In the genomic region with DNA sequence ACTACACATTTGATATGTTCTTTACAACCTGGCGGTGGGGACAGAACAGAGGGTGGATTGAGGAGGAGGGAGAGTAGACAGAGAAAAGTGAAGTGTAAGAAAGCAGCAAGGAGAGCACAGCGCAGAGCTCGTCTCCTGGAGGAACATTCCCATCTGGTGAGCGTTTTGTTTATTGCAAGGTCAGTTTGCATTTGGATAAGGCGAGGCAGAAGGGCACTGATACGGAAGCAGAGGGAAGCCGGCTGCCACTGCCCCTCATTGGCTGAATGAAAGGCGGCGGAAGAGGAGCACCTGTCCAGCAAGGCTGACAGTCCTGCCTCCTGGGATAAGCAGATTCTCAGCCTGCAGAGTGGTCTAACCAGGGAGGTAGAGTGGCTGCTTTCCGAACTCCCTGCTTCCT, we compare ENCODE assay signal across 12 cellular contexts.
DNase-seq lines count a peak whose midpoint lies in the region; ATAC-seq lines count a peak whose summit lies in the region.
"Had no signal": no experiment of that assay in that cellular context is flagged by ENCODE, and none has a peak within 500 bp of the region (broad histone marks: within the 10 kb centered on the region; RNA-seq: fewer than 3 reads in every experiment).

No MANE protein-coding gene starts in this region.

- H3K27ac ChIP-seq in CD4-positive, alpha-beta memory T cell (ENCODE audit: low read depth, low read length): no peak overlapping the region
- H3K27ac ChIP-seq: gastrocnemius medialis had no signal

- CTCF ChIA-PET in CD4-positive, alpha-beta memory T cell (lab: Charles Lee; ENCODE audit: partially characterized antibody): no interaction called here

- peak overlapping the region; percentile 35 for H3K27ac Mint-ChIP-seq in central memory CD8-positive, alpha-beta T cell (ENCODE audit: low read depth)
- H3K27ac Mint-ChIP-seq in CD4-positive, alpha-beta memory T cell: no peak overlapping the region

- H3K27me3 ChIP-seq in CD4-positive, alpha-beta memory T cell (ENCODE audit: insufficient read depth, low read length): no peaks in the 10 kb centered on the region
- H3K27me3 ChIP-seq: gastrocnemius medialis had no signal

- ATAC-seq in central memory CD8-positive, alpha-beta T cell (replicated peaks; ENCODE audit: extremely low read depth, poor library complexity, severe bottlenecking): no peak
- ATAC-seq in HG03025 (IDR thresholded peaks at IDR 0.05; ENCODE audit: low FRiP score, unreplicated experiment): no peak
- ATAC-seq: gastrocnemius medialis had no signal

- H3K4me3 ChIP-seq in CD4-positive, alpha-beta memory T cell (ENCODE audit: low read length in 2 of 2): no peak overlapping the region
- H3K4me3 ChIP-seq: gastrocnemius medialis had no signal

- POLR2A ChIA-PET in CD4-positive, alpha-beta memory T cell (lab: Charles Lee; ENCODE audit: partially characterized antibody): no interaction called here

- H3K4me1 ChIP-seq in CD4-positive, alpha-beta memory T cell (ENCODE audit: insufficient read depth, low read length): peaks cover 4% of the 10 kb centered on the region
- H3K4me1 ChIP-seq: gastrocnemius medialis had no signal

- no peaks in the 10 kb centered on the region for H3K27me3 Mint-ChIP-seq in central memory CD8-positive, alpha-beta T cell
- no peaks in the 10 kb centered on the region for H3K27me3 Mint-ChIP-seq in CD4-positive, alpha-beta memory T cell

- no peaks in the 10 kb centered on the region for H3K36me3 ChIP-seq in CD4-positive, alpha-beta memory T cell (ENCODE audit: insufficient read depth, low read length)
- H3K36me3 ChIP-seq: gastrocnemius medialis had no signal

- peaks cover 7% of the 10 kb centered on the region for H3K4me1 Mint-ChIP-seq in central memory CD8-positive, alpha-beta T cell
- H3K4me1 Mint-ChIP-seq in CD4-positive, alpha-beta memory T cell: peaks cover 2 to 9% (median 6%) of the 10 kb centered on the region in 4 donors

- intact Hi-C loops in CD4-positive, alpha-beta memory T cell (cut with micrococcal nuclease): no loop called here

- H3K36me3 Mint-ChIP-seq in central memory CD8-positive, alpha-beta T cell (ENCODE audit: insufficient read depth): peaks cover 17% of the 10 kb centered on the region
- peaks cover 14 to 25% of the 10 kb centered on the region in 2 donors for H3K36me3 Mint-ChIP-seq in CD4-positive, alpha-beta memory T cell

- H3K9me3 ChIP-seq in CD4-positive, alpha-beta memory T cell (ENCODE audit: control insufficient read depth in 1 of 2, low read length in 2 of 2): no peaks in the 10 kb centered on the region
- H3K9me3 ChIP-seq: gastrocnemius medialis had no signal

- DNase-seq in NCI-H748 (lab: John Stamatoyannopoulos, UW; ENCODE audit: unreplicated experiment) (peak; percentile 2), NCI-H748 treated with DMSO at 0.1 percent for 48 hours (lab: John Stamatoyannopoulos, UW) (no peak), iPS-NIHi7 (ENCODE audit: extremely low spot score) (peak; percentile 48), superior temporal gyrus (ENCODE audit: extremely low spot score) (peak; percentile 17), A172 (ENCODE audit: low spot score) (no peak)
- no peak for DNase-seq in central memory CD8-positive, alpha-beta T cell (ENCODE audit: low spot score in 2 of 2)
- no peak for DNase-seq in CD4-positive, alpha-beta memory T cell
- DNase-seq: ACHN; activated CD8-positive, alpha-beta memory T cell treated with anti-CD3 and anti-CD28 coated beads, Interleukin-2, amount 50 U/mL, for 4 hours; gastrocnemius medialis; NCI-H1048 had no signal

- H3K4me3 Mint-ChIP-seq in central memory CD8-positive, alpha-beta T cell: no peak overlapping the region
- H3K4me3 Mint-ChIP-seq in CD4-positive, alpha-beta memory T cell: no peak overlapping the region

- no peaks in the 10 kb centered on the region for H3K9me3 Mint-ChIP-seq in central memory CD8-positive, alpha-beta T cell
- H3K9me3 Mint-ChIP-seq in CD4-positive, alpha-beta memory T cell: peaks cover 0 to 2% (median 0%) of the 10 kb centered on the region in 8 donors

Comparison
In these comparisons a context has a peak if more than half of its experiments do, and no peak if none do; other contexts are left out.
1. DNase-seq: peak in NCI-H748 (single experiment), iPS-NIHi7 (single experiment) and superior temporal gyrus (single experiment); none in NCI-H748 treated with DMSO at 0.1 percent for 48 hours (single experiment), central memory CD8-positive, alpha-beta T cell (0 of 2), CD4-positive, alpha-beta memory T cell (0 of 5) and A172 (single experiment).